In genomic region chrX:120244735-120245498, GRCh38 we compare ENCODE assay signal across 8 cellular contexts. TPM values are rescaled to one million over a fixed set of nuclear protein-coding genes. Genes with fewer than 3 reads are reported as not detected.
DNase-seq lines count a peak whose midpoint lies in the region; ATAC-seq and TF ChIP-seq lines count a peak whose summit lies in the region.

No MANE protein-coding gene starts in this region.

- no peaks in the 10 kb centered on the region for H3K36me3 Mint-ChIP-seq in activated naive CD8-positive, alpha-beta T cell

- no peaks in the 10 kb centered on the region for H3K9me3 ChIP-seq in HCT116 (ENCODE audit: control insufficient read depth in 1 of 2, insufficient read depth in 1 of 2, low read depth in 1 of 2, low read length in 2 of 2)
- H3K9me3 ChIP-seq in MM.1S (replicated peaks; ENCODE audit: insufficient read depth, low read length) = no peaks in the 10 kb centered on the region
- H3K9me3 ChIP-seq in SK-N-SH = no peaks in the 10 kb centered on the region
- H3K9me3 ChIP-seq in ovary = no peaks in the 10 kb centered on the region

- H3F3A ChIP-seq in MM.1S (ENCODE audit: insufficient read depth, low read length) = peaks cover 10% of the 10 kb centered on the region; the same call in 1 of the 2 replicates
- no peaks in the 10 kb centered on the region for H3F3A ChIP-seq in SK-N-SH (replicated peaks; ENCODE audit: insufficient read depth)

- WGBS in SK-N-SH (ENCODE audit: low lambda C conversion rate) = 9% methylated on average over 31 of the region's 43 CpGs
- 31 to 44% (median 35%) methylated on average over 43 of the region's 43 CpGs for WGBS in ovary, 3 donors

- peaks cover 27% of the 10 kb centered on the region for H3K4me1 Mint-ChIP-seq in activated naive CD8-positive, alpha-beta T cell (ENCODE audit: low read depth)

- H3K36me3 ChIP-seq in HCT116 (ENCODE audit: control insufficient read depth in 1 of 2, insufficient read depth in 2 of 2, low read length in 2 of 2) (no peaks in the 10 kb centered on the region), MM.1S (replicated peaks; ENCODE audit: insufficient read depth, low read length) (no peaks in the 10 kb centered on the region), SK-N-SH (replicated peaks in 1 of 2; ENCODE audit: control insufficient read depth in 1 of 2, insufficient read depth in 2 of 2, low read length in 1 of 2) (no peaks in the 10 kb centered on the region), ovary (no peaks in the 10 kb centered on the region)

- peak overlapping the region; percentile 99 for H3K4me3 Mint-ChIP-seq in activated naive CD8-positive, alpha-beta T cell

- H3K27me3 ChIP-seq in HCT116 (ENCODE audit: insufficient read depth, low read length) (no peaks in the 10 kb centered on the region), MM.1S (replicated peaks; ENCODE audit: insufficient read depth, low read length) (no peaks in the 10 kb centered on the region), SK-N-SH (ENCODE audit: insufficient read depth) (no peaks in the 10 kb centered on the region; the same call in 1 of the 2 replicates), ovary (peaks cover 3% of the 10 kb centered on the region)

- H3K79me2 ChIP-seq in HCT116 (ENCODE audit: insufficient read depth, low read length) (no peaks in the 10 kb centered on the region), MM.1S (ENCODE audit: low read length) (no peaks in the 10 kb centered on the region), SK-N-SH (ENCODE audit: insufficient read depth) (no peaks in the 10 kb centered on the region; the same call in 1 of the 2 replicates)

- H3K9me2 ChIP-seq in HCT116 (ENCODE audit: insufficient read depth) (no peaks in the 10 kb centered on the region), MM.1S (replicated peaks; ENCODE audit: insufficient read depth, low read length) (no peaks in the 10 kb centered on the region), SK-N-SH (no peaks in the 10 kb centered on the region)

- H3K27ac Mint-ChIP-seq in activated naive CD8-positive, alpha-beta T cell = peak overlapping the region; percentile 92

- H3K4me1 ChIP-seq in HCT116 (ENCODE audit: control insufficient read depth in 1 of 2, insufficient read depth in 2 of 2, low read length in 2 of 2) (peaks cover 0 to 6% of the 10 kb centered on the region in 2 experiments; a peak in 2 of 4 replicates), MM.1S (ENCODE audit: low read length) (peaks cover 13% of the 10 kb centered on the region), SK-N-SH (ENCODE audit: control insufficient read depth in 1 of 2, insufficient read depth in 2 of 2, low read depth in 1 of 2, low read length in 1 of 2) (peaks cover 0 to 3% of the 10 kb centered on the region in 2 experiments; a peak in 2 of 4 replicates), ovary (ENCODE audit: insufficient read depth) (no peaks in the 10 kb centered on the region)

- H3K9ac ChIP-seq in HCT116 (ENCODE audit: low read length) = peak overlapping the region; percentile 72
- peak overlapping the region; percentile 55; the same call in 1 of the 2 replicates for H3K9ac ChIP-seq in MM.1S (ENCODE audit: low read length)
- peak overlapping the region; percentile 58 for H3K9ac ChIP-seq in SK-N-SH

- no peaks in the 10 kb centered on the region for H3K9me3 Mint-ChIP-seq in activated naive CD8-positive, alpha-beta T cell (ENCODE audit: low read depth)

- ATAC-seq in HCT116 = peak; percentile 81
- peak; percentile 90 for ATAC-seq in Right ventricle myocardium superior (ENCODE audit: poor library complexity)

- CTCF ChIA-PET in HCT116 (lab: Charles Lee) = no interaction called here
- CTCF ChIA-PET in SK-N-SH (lab: Yijun Ruan, JAX) = interaction anchor here (1.0 kb wide), 1 partner anchor 31 kb away, joined by 3 read pairs; no protein-coding TSS in a partner anchor

- H3K4me2 ChIP-seq in HCT116 (ENCODE audit: low read length) = peak overlapping the region; percentile 89
- peak overlapping the region; percentile 81 for H3K4me2 ChIP-seq in MM.1S (ENCODE audit: low read depth, low read length)
- peak overlapping the region; percentile 82 for H3K4me2 ChIP-seq in SK-N-SH

- TSS peak; percentile 50 for BruUV-seq in HCT116 (replicated peaks; lab: Mats Ljungman, UMichigan)

- intact Hi-C loops in HCT116 (cut with micrococcal nuclease) = no loop called here
- intact Hi-C loops in Right ventricle myocardium superior (cut with DNase I) = no loop called here
- intact Hi-C loops in ovary (cut with DNase I) = no loop called here

- POLR2A ChIA-PET in HCT116 (lab: Charles Lee) (no interaction called here), SK-N-SH (lab: Yijun Ruan, JAX) (no interaction called here)

- TF ChIP-seq CTCF in HCT116 (IDR thresholded peaks at IDR 0.05 in 2 of 3, conservative IDR thresholded peaks at IDR 0.05 in 1 of 3; ENCODE audit: borderline replicate concordance in 1 of 3, insufficient read depth in 1 of 3, low read depth in 2 of 3, low read length in 2 of 3) = no peak
- TF ChIP-seq CTCF in MM.1S (IDR thresholded peaks at IDR 0.05; ENCODE audit: low read length) = no peak
- TF ChIP-seq CTCF in SK-N-SH (IDR thresholded peaks at IDR 0.05) = no peak
- TF ChIP-seq CTCF in ovary (IDR thresholded peaks at IDR 0.05) = no peak

- no peaks in the 10 kb centered on the region for H3K27me3 Mint-ChIP-seq in activated naive CD8-positive, alpha-beta T cell

- TF ChIP-seq RAD21 in HCT116 (IDR thresholded peaks at IDR 0.05; ENCODE audit: low read depth) (no peak), SK-N-SH (IDR thresholded peaks at IDR 0.05; ENCODE audit: low read length) (no peak)

- H4K20me1 ChIP-seq in HCT116 (ENCODE audit: insufficient read depth) (no peaks in the 10 kb centered on the region), MM.1S (ENCODE audit: insufficient read depth, low read length) (no peaks in the 10 kb centered on the region), SK-N-SH (ENCODE audit: insufficient read depth) (no peaks in the 10 kb centered on the region)

- no peak for TF ChIP-seq EP300 in SK-N-SH (IDR thresholded peaks at IDR 0.05; ENCODE audit: borderline replicate concordance in 1 of 2, low read depth in 1 of 2, low read length in 1 of 2)
- TF ChIP-seq EP300 in ovary (IDR thresholded peaks at IDR 0.05) = no peak

- RAD21 ChIA-PET in HCT116 (lab: Charles Lee; ENCODE audit: low non-redundant PET in 1 of 2, low total read pairs in 2 of 2, uncharacterized antibody in 2 of 2, unreplicated experiment in 2 of 2) = no interaction called here

- H3K4me3 ChIP-seq in HCT116 (replicated peaks in 1 of 2; ENCODE audit: low read depth in 1 of 2, low read length in 2 of 2) (peak overlapping the region; percentile 58 to 77), MM.1S (ENCODE audit: low read length) (peak overlapping the region; percentile 68), SK-N-SH (ENCODE audit: low read depth in 2 of 2, low read length in 1 of 2) (peak overlapping the region; percentile 72 to 73), ovary (peak overlapping the region; percentile 54)

- DNase-seq in GF-D8 (lab: John Stamatoyannopoulos, UW) = peak; percentile 15
- peak; percentile 77 for DNase-seq in HCT116 (ENCODE audit: low read depth, low spot score)
- DNase-seq in MM.1S = peak; percentile 59
- peak; percentile 54 for DNase-seq in SK-N-SH
- peak; percentile 80 for DNase-seq in Right ventricle myocardium superior
- peak; percentile 64 to 83 (median 82) for DNase-seq in ovary
- peak; percentile 81 for DNase-seq in ureter (ENCODE audit: low spot score)

- H3K27ac ChIP-seq in HCT116 (ENCODE audit: low read depth, low read length) (peak overlapping the region; percentile 47), MM.1S (ENCODE audit: low read length) (peak overlapping the region; percentile 52; the same call in 1 of the 2 replicates), SK-N-SH (ENCODE audit: low read depth in 2 of 2, low read length in 1 of 2) (peak overlapping the region; percentile 67 to 69), ovary (peak overlapping the region; percentile 77 to 79)

- TF ChIP-seq POLR2A in HCT116 (IDR thresholded peaks at IDR 0.05; ENCODE audit: borderline replicate concordance, extremely low read depth, insufficient read depth, insufficient read length) (no peak), ovary (IDR thresholded peaks at IDR 0.05) (peak; percentile 22)

- H2AFZ ChIP-seq in HCT116 (ENCODE audit: low read depth, low read length, poor library complexity, severe bottlenecking) (peak overlapping the region; percentile 95), MM.1S (ENCODE audit: low read length) (peak overlapping the region; percentile 69), SK-N-SH (ENCODE audit: low read depth) (peak overlapping the region; percentile 79)

TF ChIP-seq in HCT116, 20 proteins besides CTCF, POLR2A, EP300 and RAD21 (continues in another document):
- peak; percentile 39 for TF ChIP-seq TCF7L2 (IDR thresholded peaks at IDR 0.05; ENCODE audit: borderline replicate concordance, extremely low read depth, insufficient read depth, insufficient read length)
- peak; percentile 52; the same call in 1 of the 2 replicates for TF ChIP-seq SIN3A (IDR thresholded peaks at IDR 0.05; ENCODE audit: low read depth)
- TF ChIP-seq FOSL1 (IDR thresholded peaks at IDR 0.05; ENCODE audit: low read depth) = 0 out of 2 replicates have a peak, but pooled peaks have one; percentile 19
- no peak for TF ChIP-seq ELF1 (IDR thresholded peaks at IDR 0.05; ENCODE audit: borderline replicate concordance, low read depth)
- TF ChIP-seq YY1 (IDR thresholded peaks at IDR 0.05; ENCODE audit: extremely low read depth, insufficient replicate concordance, low read depth, low read length) = peak; percentile 79
- peak; percentile 79 for TF ChIP-seq POLR2AphosphoS5 (IDR thresholded peaks at IDR 0.05; ENCODE audit: low read depth, low read length)
- 0 out of 2 replicates have a peak, but pooled peaks have one; percentile 48 for TF ChIP-seq SP1 (IDR thresholded peaks at IDR 0.05; ENCODE audit: low read depth)

TF ChIP-seq in SK-N-SH, 30 proteins besides CTCF, POLR2A, EP300 and RAD21 (continues in another document):
- TF ChIP-seq SMC3 (IDR thresholded peaks at IDR 0.05; ENCODE audit: low read depth, low read length) = no peak
- TF ChIP-seq GABPA (IDR thresholded peaks at IDR 0.05; ENCODE audit: low read depth) = peak; percentile 72
- TF ChIP-seq TAF1 (IDR thresholded peaks at IDR 0.05; ENCODE audit: borderline replicate concordance, low read depth, low read length) = peak; percentile 55; the same call in 1 of the 2 replicates
- no peak for TF ChIP-seq USF2 (IDR thresholded peaks at IDR 0.05; ENCODE audit: borderline replicate concordance, low read depth, low read length)

RNA-seq across cellular contexts. Expression of gene ZBTB33, which starts 5.7 kb away (rescaled TPM):
- total RNA-seq in HCT116 (2021; ENCODE audit: unreplicated experiment) = 12.3 TPM
- polyA plus RNA-seq in HCT116 (2012) = 4.6 and 4.9 TPM in 2 replicates
- 1.2 and 1.5 TPM in 2 replicates for polyA plus RNA-seq in SK-N-SH (2012; rRNA removed)
- polyA plus RNA-seq in SK-N-SH (2012; cell fraction: cytosol; rRNA removed) = 2.0 and 2.7 TPM in 2 replicates
- 0.53 and 1.1 TPM in 2 replicates for polyA plus RNA-seq in SK-N-SH (2012; cell fraction: nucleus; rRNA removed)
- total RNA-seq in Right ventricle myocardium superior = 6.6 TPM
- 10 to 100 TPM; 14.2 to 20.0 (median 15.1) TPM for total RNA-seq in ovary
- 10 to 100 TPM in 1 of 2 donors, 1 to 10 TPM in 1; 6.6 to 10.7 TPM for polyA plus RNA-seq in ovary
- 15.2 TPM for total RNA-seq in ureter

Comparison
In these comparisons a context has a peak if more than half of its experiments do, and no peak if none do; other contexts are left out.
1. Peak in every context shown above with its lines: DNase-seq, ATAC-seq, H3K4me3 ChIP-seq and H3K27ac ChIP-seq.
2. DNase-seq: peak in every context shown above with its lines; median percentile 82 in ovary; 81 in ureter; 80 in Right ventricle myocardium superior; 77 in HCT116; 59 in MM.1S; 54 in SK-N-SH; 15 in GF-D8.